ENCODE assay signal across 9 cellular contexts in genomic region chr1:9852410-9853301, GRCh38. TPM values are rescaled to one million over a fixed set of nuclear protein-coding genes. Genes with fewer than 3 reads are reported as not detected.
DNase-seq lines count a peak whose midpoint lies in the region; ATAC-seq and TF ChIP-seq lines count a peak whose summit lies in the region.
"Had no signal": no experiment of that assay in that cellular context is flagged by ENCODE, and none has a peak within 500 bp of the region (broad histone marks: within the 10 kb centered on the region; RNA-seq: fewer than 3 reads in every experiment).

No MANE protein-coding gene starts in this region.

- H3K9me3 Mint-ChIP-seq in GM23338 = peaks cover 7% of the 10 kb centered on the region; the same call in 1 of the 3 replicates

- no peaks in the 10 kb centered on the region for H3K27me3 ChIP-seq in GM23338 (ENCODE audit: insufficient read depth)
- H3K27me3 ChIP-seq in OCI-LY1 (ENCODE audit: insufficient read depth, low read length) = no peaks in the 10 kb centered on the region
- no peaks in the 10 kb centered on the region for H3K27me3 ChIP-seq in fibroblast of lung (ENCODE audit: control insufficient read depth, insufficient read depth, low read length)

- H3K4me3 Mint-ChIP-seq in GM23338 = no peak overlapping the region
- H3K4me3 Mint-ChIP-seq: activated T-helper 1 cell treated with anti-CD3 and anti-CD28 coated beads, Interleukin-12 subunit alpha, Interleukin-12 subunit beta, Interleukin-2, Interleukin-4 antibody, amounts not matched to agents 30 ng/mL and 10 ng/mL and 1 ng/mL, durations not matched to agents 14 hours and 24 hours and 36 hours had no signal

- H3K27ac Mint-ChIP-seq in GM23338 = no peak overlapping the region
- H3K27ac Mint-ChIP-seq: activated T-helper 1 cell treated with anti-CD3 and anti-CD28 coated beads, Interleukin-12 subunit alpha, Interleukin-12 subunit beta, Interleukin-2, Interleukin-4 antibody, amounts not matched to agents 30 ng/mL and 10 ng/mL and 1 ng/mL, durations not matched to agents 14 hours and 24 hours and 36 hours had no signal

- H3K9me2 ChIP-seq in GM23338 (ENCODE audit: insufficient read depth) (no peaks in the 10 kb centered on the region), OCI-LY1 (ENCODE audit: low read depth, low read length) (no peaks in the 10 kb centered on the region)

- peaks cover 19% of the 10 kb centered on the region for H3K36me3 Mint-ChIP-seq in GM23338 (ENCODE audit: low read depth)

- no peak overlapping the region for H3K4me3 ChIP-seq in GM23338
- H3K4me3 ChIP-seq in OCI-LY1 (ENCODE audit: low read depth, low read length, poor library complexity, severe bottlenecking) = peak overlapping the region; percentile 70
- H3K4me3 ChIP-seq in fibroblast of lung (replicated peaks in 1 of 4; ENCODE audit: control extremely low read depth in 1 of 4, insufficient read depth in 1 of 4, low read depth in 3 of 4, low read length in 4 of 4) = no peak overlapping the region

- H3K27me3 Mint-ChIP-seq in GM23338 (ENCODE audit: insufficient read depth, low read depth, poor library complexity) = peaks cover 2% of the 10 kb centered on the region

- H3K36me3 ChIP-seq in GM23338 (ENCODE audit: insufficient read depth) = no peaks in the 10 kb centered on the region
- H3K36me3 ChIP-seq in OCI-LY1 (ENCODE audit: insufficient read depth, low read length) = peaks cover 44% of the 10 kb centered on the region
- H3K36me3 ChIP-seq in fibroblast of lung (ENCODE audit: control insufficient read depth, insufficient read depth, low read length) = no peaks in the 10 kb centered on the region

- H4K20me1 ChIP-seq in GM23338 (replicated peaks; ENCODE audit: insufficient read depth) (no peaks in the 10 kb centered on the region), OCI-LY1 (ENCODE audit: insufficient read depth, low read length) (no peaks in the 10 kb centered on the region), fibroblast of lung (ENCODE audit: control insufficient read depth, extremely low read depth, insufficient read depth, low read length) (no peaks in the 10 kb centered on the region)

- ATAC-seq in GM23338 (no peak), GM19395 (IDR thresholded peaks at IDR 0.05; ENCODE audit: unreplicated experiment) (no peak), HG03135 (IDR thresholded peaks at IDR 0.05; ENCODE audit: unreplicated experiment) (no peak)
- ATAC-seq: Panc1 had no signal

- peaks cover 34% of the 10 kb centered on the region for H3K4me1 Mint-ChIP-seq in GM23338

- no peak overlapping the region for H2AFZ ChIP-seq in GM23338
- no peak overlapping the region for H2AFZ ChIP-seq in OCI-LY1 (ENCODE audit: low read length)
- no peak overlapping the region for H2AFZ ChIP-seq in fibroblast of lung (ENCODE audit: low read length)

- TF ChIP-seq CTCF in GM23338 (conservative IDR thresholded peaks at IDR 0.05; ENCODE audit: low read depth in 2 of 2) (no peak), OCI-LY1 (IDR thresholded peaks at IDR 0.05; ENCODE audit: low read length) (no peak), fibroblast of lung (conservative IDR thresholded peaks at IDR 0.05 in 1 of 2, IDR thresholded peaks at IDR 0.05 in 1 of 2; ENCODE audit: low read depth in 1 of 2, low read length in 2 of 2) (no peak)

- peaks cover 13% of the 10 kb centered on the region for H3K9me3 ChIP-seq in OCI-LY1 (ENCODE audit: low read length)
- no peaks in the 10 kb centered on the region for H3K9me3 ChIP-seq in fibroblast of lung (ENCODE audit: control insufficient read depth, insufficient read depth, low read depth, low read length)

- 0 out of 2 replicates have a peak overlapping the region, but pooled peaks have one; percentile 39 for H3K27ac ChIP-seq in GM23338 (ENCODE audit: low read depth)
- peak overlapping the region; percentile 100 for H3K27ac ChIP-seq in OCI-LY1 (ENCODE audit: low read depth, low read length, poor library complexity, severe bottlenecking)
- H3K27ac ChIP-seq in fibroblast of lung (ENCODE audit: insufficient read depth, low read length) = no peak overlapping the region

- H3K79me2 ChIP-seq in GM23338 (replicated peaks; ENCODE audit: insufficient read depth) = no peaks in the 10 kb centered on the region
- H3K79me2 ChIP-seq in OCI-LY1 (ENCODE audit: insufficient read depth, low read length) = peaks cover 14% of the 10 kb centered on the region
- H3K79me2 ChIP-seq in fibroblast of lung (ENCODE audit: control insufficient read depth, insufficient read depth, low read length) = no peaks in the 10 kb centered on the region

- H3K4me2 ChIP-seq in GM23338 (no peak overlapping the region), OCI-LY1 (ENCODE audit: low read length) (peak overlapping the region; percentile 81), fibroblast of lung (ENCODE audit: extremely low read depth, insufficient read depth, low read length) (no peak overlapping the region)

- H3K9ac ChIP-seq in OCI-LY1 (ENCODE audit: low read length) (peak overlapping the region; percentile 90), fibroblast of lung (ENCODE audit: insufficient read depth, low read length) (no peak overlapping the region)

- H3K4me1 ChIP-seq in GM23338 (ENCODE audit: insufficient read depth) = no peaks in the 10 kb centered on the region; the same call in 1 of the 2 replicates
- peaks cover 45% of the 10 kb centered on the region for H3K4me1 ChIP-seq in OCI-LY1 (ENCODE audit: insufficient read depth, low read length, severe bottlenecking)
- no peaks in the 10 kb centered on the region for H3K4me1 ChIP-seq in fibroblast of lung (ENCODE audit: control insufficient read depth, extremely low read depth, insufficient read depth, low read length)

- H3F3A ChIP-seq in GM23338 (replicated peaks; ENCODE audit: low read depth) (peaks cover 5% of the 10 kb centered on the region; the same call in 1 of the 2 replicates), OCI-LY1 (ENCODE audit: insufficient read depth, low read length) (peaks cover 10% of the 10 kb centered on the region)

- DNase-seq in GM23338 (ENCODE audit: low spot score) (no peak), fibroblast of lung (ENCODE audit: low read depth in 2 of 2) (peak; percentile 47 to 74), putamen (ENCODE audit: low spot score) (peak; percentile 81), mesenteric fat pad (ENCODE audit: low spot score) (no peak)

TF ChIP-seq in GM23338, 12 proteins besides CTCF, POLR2A, EP300 and RAD21 (continues in another document):
- no peak for TF ChIP-seq STAT1 (IDR thresholded peaks at IDR 0.05; ENCODE audit: unreplicated experiment)

RNA-seq across cellular contexts. Expression of gene CLSTN1, which starts 28.9 kb away (rescaled TPM):
- 56.4 and 66.2 TPM in 2 replicates for total RNA-seq in GM23338 (2014; rRNA removed; shearing (Covaris generic))
- polyA plus RNA-seq in GM23338 (2016; fragmentation: Nextera tagmentation; extraction: Ambion mirVana) = 38.5 and 41.7 TPM in 2 replicates
- 78.6 and 115 TPM in 2 replicates for total RNA-seq in fibroblast of lung
- polyA plus RNA-seq in fibroblast of lung = 57.4 and 65.3 TPM in 2 replicates
- polyA plus RNA-seq in fibroblast of lung (2012) = 108 and 116 TPM in 2 replicates
- polyA minus RNA-seq in fibroblast of lung (ENCODE audit: low replicate concordance) = 173 and 203 TPM in 2 replicates
- 43.6 TPM for total RNA-seq in mesenteric fat pad

RNA-seq across cellular contexts. Expression of gene CTNNBIP1, which starts 57.4 kb away (rescaled TPM):
- 50.8 and 55.1 TPM in 2 replicates for total RNA-seq in GM23338 (2014; rRNA removed; shearing (Covaris generic))
- polyA plus RNA-seq in GM23338 (2016; fragmentation: Nextera tagmentation; extraction: Ambion mirVana) = 30.2 and 30.3 TPM in 2 replicates
- 16.4 and 16.5 TPM in 2 replicates for total RNA-seq in fibroblast of lung
- polyA plus RNA-seq in fibroblast of lung = 19.0 and 27.6 TPM in 2 replicates
- 15.2 and 25.5 TPM in 2 replicates for polyA plus RNA-seq in fibroblast of lung (2012)
- polyA minus RNA-seq in fibroblast of lung (ENCODE audit: low replicate concordance) = 16.9 and 17.1 TPM in 2 replicates
- 29.8 TPM for total RNA-seq in mesenteric fat pad

Comparison
In these comparisons a context has a peak if more than half of its experiments do, and no peak if none do; other contexts are left out.
1. DNase-seq: peak in fibroblast of lung (2 of 2) and putamen (single experiment); none in GM23338 (single experiment) and mesenteric fat pad (single experiment).